ENCODE assay signal across 8 cellular contexts in the genomic region with DNA sequence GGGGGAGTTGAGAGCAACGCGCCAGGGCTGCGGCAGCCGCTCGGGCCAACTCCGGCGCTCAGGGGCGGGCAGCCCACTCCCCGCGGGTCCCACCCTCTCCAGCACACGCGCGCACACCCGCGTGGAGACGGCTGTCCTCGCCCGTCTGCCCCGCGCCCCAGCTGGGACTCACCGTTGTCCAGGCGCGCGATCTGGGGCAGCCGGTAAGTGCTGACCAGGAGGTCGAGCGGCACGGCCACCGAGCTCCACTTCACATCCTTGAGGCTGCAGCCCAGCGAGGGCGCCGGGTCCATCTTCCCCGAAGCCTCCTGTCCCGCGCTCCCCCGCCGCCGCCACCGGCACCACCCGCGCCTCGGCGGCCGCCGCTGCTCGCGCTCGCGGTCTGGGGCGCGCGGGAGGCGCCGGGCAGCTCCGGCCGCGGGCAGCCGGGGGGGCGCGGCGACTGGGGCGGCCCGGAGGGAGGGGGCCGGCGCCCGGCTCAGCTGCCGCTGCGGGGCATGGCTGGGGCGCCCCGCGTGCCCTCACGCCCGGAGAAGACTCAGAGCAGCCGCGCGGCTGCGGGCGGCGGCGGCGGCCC. TPM values are rescaled to one million over a fixed set of nuclear protein-coding genes. Genes with fewer than 3 reads are reported as not detected.
DNase-seq lines count a peak whose midpoint lies in the region; ATAC-seq and TF ChIP-seq lines count a peak whose summit lies in the region.

No MANE protein-coding gene starts in this region.

- TF ChIP-seq CTCF in C4-2B (conservative IDR thresholded peaks at IDR 0.05) (no peak), colonic mucosa (IDR thresholded peaks at IDR 0.05) (no peak), liver (IDR thresholded peaks at IDR 0.05; ENCODE audit: low read depth, low read length, missing input control) (no peak), thoracic aorta (IDR thresholded peaks at IDR 0.05) (no peak)

- intact Hi-C loops in colonic mucosa (cut with DNase I), result loop anchor here (5.0 kb wide), 3 partner anchors 183 to 313 kb away; no protein-coding TSS in a partner anchor

- no peaks in the 10 kb centered on the region for H3K9me3 ChIP-seq in colonic mucosa
- H3K9me3 ChIP-seq in liver (ENCODE audit: control insufficient read depth in 4 of 4, low read length in 3 of 4), result no peaks in the 10 kb centered on the region
- no peaks in the 10 kb centered on the region for H3K9me3 ChIP-seq in thoracic aorta

- H3K36me3 ChIP-seq in colonic mucosa (no peaks in the 10 kb centered on the region), liver (ENCODE audit: control insufficient read depth in 4 of 4, insufficient read depth in 3 of 4, low read depth in 1 of 4, low read length in 3 of 4) (no peaks in the 10 kb centered on the region), thoracic aorta (no peaks in the 10 kb centered on the region)

- H3K9ac ChIP-seq in colonic mucosa (ENCODE audit: low read depth in 2 of 2, low read length in 2 of 2), result peak overlapping the region; percentile 75 to 85
- peak overlapping the region; percentile 43 to 89 for H3K9ac ChIP-seq in liver (ENCODE audit: low read depth in 1 of 2, low read length in 2 of 2)

- H3K4me3 ChIP-seq in colonic mucosa (peak overlapping the region; percentile 57), liver (ENCODE audit: low read depth in 1 of 3, low read length in 3 of 3) (peak overlapping the region; percentile 67 to 97 (median 91)), thoracic aorta (peak overlapping the region; percentile 81)

- DNase-seq in RPMI7951 (ENCODE audit: low read depth) (peak; percentile 17), colonic mucosa (peak; percentile 42), thoracic aorta (ENCODE audit: low spot score) (no peak)

- 1% methylated on average over 81 of the region's 81 CpGs for WGBS in liver

- peak; percentile 3 for ATAC-seq in GM21447 (IDR thresholded peaks at IDR 0.05; ENCODE audit: unreplicated experiment)
- ATAC-seq in thoracic aorta (ENCODE audit: insufficient number of reproducible peaks, low FRiP score, low read depth), result peak; percentile 54
- no peak for ATAC-seq in GM18873 (IDR thresholded peaks at IDR 0.05; ENCODE audit: low FRiP score, unreplicated experiment)
- no peak for ATAC-seq in GM21576 (IDR thresholded peaks at IDR 0.05; ENCODE audit: unreplicated experiment)

- no peaks in the 10 kb centered on the region for H3K4me1 ChIP-seq in colonic mucosa
- peaks cover 2 to 25% (median 20%) of the 10 kb centered on the region in 4 donors for H3K4me1 ChIP-seq in liver (ENCODE audit: control insufficient read depth in 4 of 4, insufficient read depth in 4 of 4, low read length in 3 of 4)
- H3K4me1 ChIP-seq in thoracic aorta (ENCODE audit: control insufficient read depth in 1 of 2, low read depth in 2 of 2), result peaks cover 4 to 21% of the 10 kb centered on the region in 2 donors

- H3K27ac ChIP-seq in C4-2B, result peak overlapping the region; percentile 55
- H3K27ac ChIP-seq in colonic mucosa, result peak overlapping the region; percentile 60
- H3K27ac ChIP-seq in liver (ENCODE audit: low read depth in 1 of 2, low read length in 2 of 2), result peak overlapping the region; percentile 82 to 90
- peak overlapping the region; percentile 63 to 80 for H3K27ac ChIP-seq in thoracic aorta

- H3K27me3 ChIP-seq in colonic mucosa (no peaks in the 10 kb centered on the region), liver (ENCODE audit: control insufficient read depth in 4 of 4, insufficient read depth in 4 of 4, low read length in 3 of 4) (no peaks in the 10 kb centered on the region), thoracic aorta (replicated peaks; ENCODE audit: insufficient read depth) (no peaks in the 10 kb centered on the region)

- TF ChIP-seq RAD21 in liver (IDR thresholded peaks at IDR 0.05), result no peak

TF ChIP-seq in liver, 16 proteins besides CTCF, POLR2A, EP300 and RAD21:
- TF ChIP-seq, protein P1, sequence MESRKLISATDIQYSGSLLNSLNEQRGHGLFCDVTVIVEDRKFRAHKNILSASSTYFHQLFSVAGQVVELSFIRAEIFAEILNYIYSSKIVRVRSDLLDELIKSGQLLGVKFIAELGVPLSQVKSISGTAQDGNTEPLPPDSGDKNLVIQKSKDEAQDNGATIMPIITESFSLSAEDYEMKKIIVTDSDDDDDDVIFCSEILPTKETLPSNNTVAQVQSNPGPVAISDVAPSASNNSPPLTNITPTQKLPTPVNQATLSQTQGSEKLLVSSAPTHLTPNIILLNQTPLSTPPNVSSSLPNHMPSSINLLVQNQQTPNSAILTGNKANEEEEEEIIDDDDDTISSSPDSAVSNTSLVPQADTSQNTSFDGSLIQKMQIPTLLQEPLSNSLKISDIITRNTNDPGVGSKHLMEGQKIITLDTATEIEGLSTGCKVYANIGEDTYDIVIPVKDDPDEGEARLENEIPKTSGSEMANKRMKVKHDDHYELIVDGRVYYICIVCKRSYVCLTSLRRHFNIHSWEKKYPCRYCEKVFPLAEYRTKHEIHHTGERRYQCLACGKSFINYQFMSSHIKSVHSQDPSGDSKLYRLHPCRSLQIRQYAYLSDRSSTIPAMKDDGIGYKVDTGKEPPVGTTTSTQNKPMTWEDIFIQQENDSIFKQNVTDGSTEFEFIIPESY (IDR thresholded peaks at IDR 0.05), result no peak

RNA-seq across cellular contexts. Expression of a gene that starts 0.5 kb away (rescaled TPM):
- 0.29 and 0.60 TPM in 2 replicates for total RNA-seq in RPMI7951 (2014; rRNA removed; shearing (Covaris generic))
- total RNA-seq in colonic mucosa, result 10 to 100 TPM; 15.3 to 20.1 TPM
- total RNA-seq in liver, result 1 to 10 TPM; 1.7 to 7.5 TPM
- 1 to 10 TPM; 1.5 to 2.3 TPM for polyA plus RNA-seq in liver
- total RNA-seq in thoracic aorta, result 10 to 100 TPM; 12.0 to 15.4 TPM

Comparison
In these comparisons a context has a peak if more than half of its experiments do, and no peak if none do; other contexts are left out.
1. ATAC-seq: peak in GM21447 (single experiment) and thoracic aorta (single experiment); none in GM18873 (single experiment) and GM21576 (single experiment).
2. Peak in every context shown above with its lines, with median percentiles within 50 percentile points of each other: H3K27ac ChIP-seq and H3K4me3 ChIP-seq.